19 cellular contexts compared by ENCODE assay signal in the genomic region with DNA sequence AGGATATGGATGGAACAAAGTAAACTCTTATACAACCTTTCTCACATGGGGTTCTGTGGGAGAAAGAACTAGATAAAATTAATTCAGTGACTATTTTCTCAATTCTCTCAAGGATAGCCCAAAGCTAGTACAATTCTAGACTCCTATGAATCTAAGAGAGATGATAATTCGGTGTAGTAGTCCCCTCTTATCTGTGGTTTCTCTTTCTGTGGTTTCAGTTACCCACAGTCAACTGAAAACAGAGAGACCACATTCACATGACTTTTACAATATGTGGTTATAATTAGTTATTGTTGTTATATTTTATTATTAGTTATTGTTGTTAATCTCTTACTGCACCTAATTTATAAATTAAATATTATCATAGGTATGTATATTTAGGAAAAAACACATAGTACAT. TPM values are rescaled to one million over a fixed set of nuclear protein-coding genes. Genes with fewer than 3 reads are reported as not detected.
DNase-seq lines count a peak whose midpoint lies in the region; ATAC-seq, FAIRE-seq and TF ChIP-seq lines count a peak whose summit lies in the region.
"Had no signal": no experiment of that assay in that cellular context is flagged by ENCODE, and none has a peak within 500 bp of the region (broad histone marks: within the 10 kb centered on the region; RNA-seq: fewer than 3 reads in every experiment).

No MANE protein-coding gene starts in this region.

- H3K27ac Mint-ChIP-seq in astrocyte (ENCODE audit: unreplicated experiment) (no peak overlapping the region), type B pancreatic cell (no peak overlapping the region)

- DNase-seq in GM13976 (ENCODE audit: low spot score) (peak; percentile 36), astrocyte (ENCODE audit: low read depth) (peak; percentile 3), type B pancreatic cell (ENCODE audit: extremely low spot score, unreplicated experiment) (no peak), BE2C (no peak), germinal center (ENCODE audit: low spot score) (no peak), amniotic stem cell (lab: John Stamatoyannopoulos, UW) (no peak)
- DNase-seq: activated naive CD4-positive, alpha-beta T cell treated with Interleukin-2 at 50 U/mL for 16 hours; DMS153; effector memory CD4-positive, alpha-beta T cell; KG1; NCI-H187; NCI-H524 treated with DMSO at 0.1 percent for 48 hours; stimulated activated CD4-positive, alpha-beta T cell treated with anti-CD3 and anti-CD28 coated beads, Interleukin-2, amount 100 ng/mL, for 48 hours had no signal

- H3K9me3 Mint-ChIP-seq in astrocyte (ENCODE audit: unreplicated experiment) (peaks cover 2% of the 10 kb centered on the region), type B pancreatic cell (no peaks in the 10 kb centered on the region)

- H3K4me3 Mint-ChIP-seq in astrocyte (ENCODE audit: unreplicated experiment) (no peak overlapping the region), type B pancreatic cell (no peak overlapping the region)

- H3K27me3 ChIP-seq in astrocyte (ENCODE audit: insufficient read depth, low read length) (no peaks in the 10 kb centered on the region), BE2C (no peaks in the 10 kb centered on the region)
- H3K27me3 ChIP-seq: breast epithelium, tibial nerve had no signal

- no peaks in the 10 kb centered on the region for H3K4me1 Mint-ChIP-seq in astrocyte (ENCODE audit: low read depth, unreplicated experiment)
- no peaks in the 10 kb centered on the region for H3K4me1 Mint-ChIP-seq in type B pancreatic cell (ENCODE audit: unreplicated experiment)

- H3K4me3 ChIP-seq in astrocyte (ENCODE audit: insufficient read depth, low read depth, low read length) = no peak overlapping the region
- no peak overlapping the region for H3K4me3 ChIP-seq in BE2C (ENCODE audit: low read depth, low read length)
- H3K4me3 ChIP-seq: breast epithelium, tibial nerve had no signal

- H2AFZ ChIP-seq in astrocyte (ENCODE audit: low read depth, low read length) = no peak overlapping the region

- H3K36me3 ChIP-seq in astrocyte (ENCODE audit: insufficient read depth, low read length) = no peaks in the 10 kb centered on the region
- no peaks in the 10 kb centered on the region for H3K36me3 ChIP-seq in BE2C
- H3K36me3 ChIP-seq: breast epithelium, tibial nerve had no signal

- no peak overlapping the region for H3K4me2 ChIP-seq in astrocyte (ENCODE audit: low read length)

- no peak overlapping the region for H3K9ac ChIP-seq in astrocyte (ENCODE audit: low read length)

- no peaks in the 10 kb centered on the region for H4K20me1 ChIP-seq in astrocyte (ENCODE audit: insufficient read depth, low read length)

- no peaks in the 10 kb centered on the region for H3K4me1 ChIP-seq in astrocyte (ENCODE audit: insufficient read depth, low read length)
- H3K4me1 ChIP-seq in BE2C = no peaks in the 10 kb centered on the region
- H3K4me1 ChIP-seq: breast epithelium, tibial nerve had no signal

- no peaks in the 10 kb centered on the region for H3K9me3 ChIP-seq in astrocyte (ENCODE audit: insufficient read depth, low read depth, low read length)
- H3K9me3 ChIP-seq in BE2C = no peaks in the 10 kb centered on the region
- H3K9me3 ChIP-seq: breast epithelium had no signal

- no peaks in the 10 kb centered on the region for H3K79me2 ChIP-seq in astrocyte (ENCODE audit: insufficient read depth, low read length)

- H3K36me3 Mint-ChIP-seq in astrocyte (ENCODE audit: low read depth, unreplicated experiment) = peaks cover 2% of the 10 kb centered on the region
- H3K36me3 Mint-ChIP-seq in type B pancreatic cell = no peaks in the 10 kb centered on the region

- in situ Hi-C loops in GM13976 (cut with MboI; ENCODE audit: low sequenced_read_pairs, unreplicated experiment) = loop anchor here (25.0 kb wide), 1 partner anchor 399 kb away; the partner anchor contains the start of gene REV1

- H3K27ac ChIP-seq in astrocyte (ENCODE audit: low read depth, low read length) = no peak overlapping the region
- H3K27ac ChIP-seq: breast epithelium, tibial nerve had no signal

- peaks cover 8% of the 10 kb centered on the region for H3K27me3 Mint-ChIP-seq in astrocyte (ENCODE audit: low read depth, unreplicated experiment)
- H3K27me3 Mint-ChIP-seq in type B pancreatic cell = peaks cover 11% of the 10 kb centered on the region

- no peak for FAIRE-seq in astrocyte (lab: Jason Lieb, UNC)
- FAIRE-seq: TTC549 had no signal

- ATAC-seq in GM21528 (IDR thresholded peaks at IDR 0.05; ENCODE audit: low FRiP score, unreplicated experiment) = peak; percentile 60
- peak; percentile 62 for ATAC-seq in HG03432 (IDR thresholded peaks at IDR 0.05; ENCODE audit: unreplicated experiment)

- TF ChIP-seq CTCF in GM13976 (IDR thresholded peaks at IDR 0.05; ENCODE audit: borderline replicate concordance, control extremely low read depth, extremely low read depth, insufficient read depth, missing control alignments) (no peak), astrocyte (IDR thresholded peaks at IDR 0.05; ENCODE audit: insufficient read depth, low read depth, low read length) (no peak), type B pancreatic cell (conservative IDR thresholded peaks at IDR 0.05) (no peak), BE2C (IDR thresholded peaks at IDR 0.05; ENCODE audit: low read depth, low read length) (no peak)

RNA-seq across cellular contexts. Expression of gene C2orf15, which starts 53.5 kb away (rescaled TPM):
- total RNA-seq in astrocyte = 0.59 and 0.60 TPM in 2 replicates
- total RNA-seq in type B pancreatic cell (ENCODE audit: low replicate concordance) = 5.6 and 8.2 TPM in 2 replicates
- not detected for polyA plus RNA-seq in BE2C (2012; ENCODE audit: insufficient read depth, insufficient read length, low read depth)
- total RNA-seq: fibroblast of villous mesenchyme had no signal

Comparison
In these comparisons a context has a peak if more than half of its experiments do, and no peak if none do; other contexts are left out.
1. DNase-seq: peak in GM13976 (single experiment) and astrocyte (single experiment); none in type B pancreatic cell (single experiment), BE2C (single experiment), germinal center (single experiment) and amniotic stem cell (single experiment).